8 cellular contexts compared by ENCODE assay signal in the genomic region with DNA sequence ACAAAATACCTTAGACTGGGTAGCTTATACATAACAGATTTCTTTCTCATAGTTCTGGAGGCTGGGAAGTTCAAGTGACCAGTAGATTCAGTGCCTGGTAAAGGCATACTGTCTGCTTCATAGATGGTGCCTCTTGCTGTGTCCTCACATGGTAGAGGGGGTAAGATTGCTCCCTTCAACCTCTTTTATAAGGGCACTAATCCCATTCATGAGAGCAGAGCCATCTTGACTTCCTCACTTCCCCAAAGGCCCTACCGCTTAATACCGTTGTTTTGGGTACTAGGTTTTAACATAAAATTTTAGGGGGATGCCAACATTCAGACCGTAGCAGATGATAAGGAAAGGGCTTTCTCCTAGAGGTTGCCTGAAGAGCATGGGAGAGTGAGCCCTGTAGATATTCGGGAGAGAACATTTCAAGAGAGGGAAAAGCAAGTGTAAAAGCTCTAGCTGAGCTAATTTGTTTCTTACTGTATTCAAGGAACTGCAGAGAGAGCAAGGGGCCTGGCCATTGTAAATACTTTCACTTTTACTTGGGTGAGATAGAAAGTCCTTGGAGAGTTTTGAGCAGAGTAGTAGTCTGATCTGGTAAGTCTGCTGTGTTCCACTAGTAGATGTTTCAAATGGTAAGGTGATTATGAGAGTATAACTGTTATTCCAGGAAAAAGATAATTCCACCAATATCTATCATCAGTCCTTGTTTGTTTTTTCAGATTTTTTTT.
DNase-seq lines count a peak whose midpoint lies in the region; ATAC-seq lines count a peak whose summit lies in the region.

No MANE protein-coding gene starts in this region.

- H3K27ac Mint-ChIP-seq in dendritic cell treated with granulocyte-macrophage colony-stimulating factor and Interleukin-4, amounts not matched to agents 40 ng/mL and 50 ng/mL, for 4 days = peak overlapping the region; percentile 72

- no peaks in the 10 kb centered on the region for H3K27me3 Mint-ChIP-seq in dendritic cell treated with granulocyte-macrophage colony-stimulating factor and Interleukin-4, amounts not matched to agents 40 ng/mL and 50 ng/mL, for 4 days

- peaks cover 5% of the 10 kb centered on the region for H3K9me3 Mint-ChIP-seq in dendritic cell treated with granulocyte-macrophage colony-stimulating factor and Interleukin-4, amounts not matched to agents 40 ng/mL and 50 ng/mL, for 4 days

- intact Hi-C loops in dendritic cell treated with granulocyte-macrophage colony-stimulating factor and Interleukin-4, amounts not matched to agents 40 ng/mL and 50 ng/mL, for 4 days (cut with micrococcal nuclease) = no loop called here

- peaks cover 21% of the 10 kb centered on the region for H3K4me1 Mint-ChIP-seq in dendritic cell treated with granulocyte-macrophage colony-stimulating factor and Interleukin-4, amounts not matched to agents 40 ng/mL and 50 ng/mL, for 4 days (ENCODE audit: low read depth)

- peaks cover 1% of the 10 kb centered on the region for H3K36me3 Mint-ChIP-seq in dendritic cell treated with granulocyte-macrophage colony-stimulating factor and Interleukin-4, amounts not matched to agents 40 ng/mL and 50 ng/mL, for 4 days (ENCODE audit: low read depth)

- no peak overlapping the region for H3K4me3 Mint-ChIP-seq in dendritic cell treated with granulocyte-macrophage colony-stimulating factor and Interleukin-4, amounts not matched to agents 40 ng/mL and 50 ng/mL, for 4 days

- ATAC-seq in GM19468 (IDR thresholded peaks at IDR 0.05; ENCODE audit: extremely low read depth, unreplicated experiment) (peak; percentile 83), HG03460 (IDR thresholded peaks at IDR 0.05; ENCODE audit: unreplicated experiment) (peak; percentile 92)

- peak; percentile 44 for DNase-seq in EH (ENCODE audit: low read depth)
- no peak for DNase-seq in NCI-H82 (lab: John Stamatoyannopoulos, UW)
- no peak for DNase-seq in DMS114 treated with DMSO at 0.1 percent for 48 hours (lab: John Stamatoyannopoulos, UW; ENCODE audit: unreplicated experiment)
- DNase-seq in effector CD4-positive, alpha-beta T cell = no peak
- DNase-seq in AG20443 (ENCODE audit: low spot score) = no peak
